14 cellular contexts compared by ENCODE assay signal in genomic region chr3:61493339-61493738, GRCh38.
DNase-seq lines count a peak whose midpoint lies in the region; ATAC-seq and TF ChIP-seq lines count a peak whose summit lies in the region.
"Had no signal": no experiment of that assay in that cellular context is flagged by ENCODE, and none has a peak within 500 bp of the region (broad histone marks: within the 10 kb centered on the region; RNA-seq: fewer than 3 reads in every experiment).

No MANE protein-coding gene starts in this region.

- ATAC-seq in GM19395 (IDR thresholded peaks at IDR 0.05; ENCODE audit: unreplicated experiment) = no peak
- no peak for ATAC-seq in GM19452 (IDR thresholded peaks at IDR 0.05; ENCODE audit: unreplicated experiment)
- ATAC-seq: HCT116 had no signal

- H3K9me3 ChIP-seq in GM23248 (ENCODE audit: low read depth) = no peaks in the 10 kb centered on the region

- H3K4me2 ChIP-seq in GM23248 (ENCODE audit: unreplicated experiment) = no peak overlapping the region

- WGBS in GM23248 (ENCODE audit: low coverage in 1 of 2, low lambda C conversion rate in 2 of 2, missing lambda C conversion rate in 2 of 2), 2 experiments = 29 to 38% methylated on average over 3 of the region's 3 CpGs

- DNase-seq in GM23248 = peak; percentile 2
- peak; percentile 42 for DNase-seq in HT1080 (ENCODE audit: low read depth)
- peak; percentile 3 for DNase-seq in fibroblast of mammary gland (ENCODE audit: low read depth)
- DNase-seq in stimulated activated CD4-positive, alpha-beta T cell treated with anti-CD3 and anti-CD28 coated beads, Interleukin-12 subunit alpha, Interleukin-12 subunit beta, amount 100 ng/mL, for 4 hours = no peak
- DNase-seq: C1 segment of cervical spinal cord; Calu3; CD4-positive, alpha-beta memory T cell; COR-L47; DMS53; DMS79 treated with DMSO at 0.1 percent for 48 hours; H7 had no signal

- H3F3A ChIP-seq in GM23248 (ENCODE audit: insufficient read depth) = no peaks in the 10 kb centered on the region

- no peaks in the 10 kb centered on the region for H3K79me2 ChIP-seq in GM23248 (ENCODE audit: insufficient read depth)

- no peak overlapping the region for H3K27ac ChIP-seq in GM23248

- no peaks in the 10 kb centered on the region for H4K20me1 ChIP-seq in GM23248 (ENCODE audit: insufficient read depth)

- no peaks in the 10 kb centered on the region for H3K36me3 ChIP-seq in GM23248 (ENCODE audit: low read depth)

- no peak for TF ChIP-seq CTCF in fibroblast of mammary gland (conservative IDR thresholded peaks at IDR 0.05; ENCODE audit: control insufficient read depth, insufficient read depth, low read depth, low read length)

- no peak overlapping the region for H3K9ac ChIP-seq in GM23248

- no peaks in the 10 kb centered on the region for H3K4me1 ChIP-seq in GM23248 (ENCODE audit: insufficient read depth)

- no peaks in the 10 kb centered on the region for H3K9me2 ChIP-seq in GM23248 (ENCODE audit: insufficient read depth)

- in situ Hi-C loops in GM23248 (cut with MboI) = no loop called here

- no peaks in the 10 kb centered on the region for H3K27me3 ChIP-seq in GM23248 (replicated peaks; ENCODE audit: insufficient read depth)

- H3K4me3 ChIP-seq in GM23248 = no peak overlapping the region
- no peak overlapping the region for H3K4me3 ChIP-seq in fibroblast of mammary gland (ENCODE audit: control insufficient read depth, low read depth, low read length)

- no peak overlapping the region for H2AFZ ChIP-seq in GM23248
